ENCODE assay signal across 29 cellular contexts in genomic region chr17:80201446-80201845, GRCh38. TPM values are rescaled to one million over a fixed set of nuclear protein-coding genes. Genes with fewer than 3 reads are reported as not detected.
"Had no signal": no experiment of that assay in that cellular context is flagged by ENCODE, and none has a peak within 500 bp of the region (broad histone marks: within the 10 kb centered on the region; RNA-seq: fewer than 3 reads in every experiment).

No MANE protein-coding gene starts in this region.

- H3K27ac ChIP-seq: stomach, suprapubic skin, testis, thoracic aorta, thyroid gland, tibial artery, tibial nerve, transverse colon, upper lobe of left lung, upper lobe of right lung, uterus, vagina had no signal

- H3K9me3 ChIP-seq: stomach, suprapubic skin, testis, thoracic aorta, thyroid gland, tibial artery, tibial nerve, transverse colon, upper lobe of left lung, upper lobe of right lung, uterus, vagina had no signal

- H3K4me3 ChIP-seq: stomach, suprapubic skin, testis, thoracic aorta, thyroid gland, tibial artery, tibial nerve, transverse colon, upper lobe of left lung, upper lobe of right lung, uterus, vagina had no signal

- H3K9me3 Mint-ChIP-seq: stimulated activated effector memory CD8-positive, alpha-beta T cell treated with anti-CD3 and anti-CD28 coated beads, Interleukin-12 subunit alpha, Interleukin-12 subunit beta, amount 100 ng/mL, for 72 hours; stimulated activated memory B cell treated with anti-CD40 and anti-IgM and Interleukin-4, amounts not matched to agents 10 μg/mL and 1 μg/mL and 100 μg/mL, for 72 hours; stimulated activated naive B cell treated with anti-CD40 and anti-IgM and Interleukin-4, amounts not matched to agents 10 μg/mL and 1 μg/mL and 100 μg/mL, for 72 hours; stimulated activated naive CD8-positive, alpha-beta T cell treated with anti-CD3 and anti-CD28 coated beads, Interleukin-15, amount 100 ng/mL, for 72 hours; stimulated activated naive CD8-positive, alpha-beta T cell treated with anti-CD3 and anti-CD28 coated beads, Interleukin-15, Interleukin-2, amounts not matched to agents 100 ng/mL and 50 ng/mL, for 24 hours; type B pancreatic cell had no signal

- ATAC-seq: stimulated activated effector memory CD8-positive, alpha-beta T cell treated with anti-CD3 and anti-CD28 coated beads, Interleukin-12 subunit alpha, Interleukin-12 subunit beta, amount 100 ng/mL, for 72 hours; stimulated activated memory B cell treated with anti-CD40 and anti-IgM and Interleukin-4, amounts not matched to agents 10 μg/mL and 1 μg/mL and 100 μg/mL, for 72 hours; stimulated activated naive B cell treated with anti-CD40 and anti-IgM and Interleukin-4, amounts not matched to agents 10 μg/mL and 1 μg/mL and 100 μg/mL, for 72 hours; stimulated activated naive CD8-positive, alpha-beta T cell treated with anti-CD3 and anti-CD28 coated beads, Interleukin-15, amount 100 ng/mL, for 72 hours; stimulated activated naive CD8-positive, alpha-beta T cell treated with anti-CD3 and anti-CD28 coated beads, Interleukin-15, Interleukin-2, amounts not matched to agents 100 U/mL and 50 U/mL, for 24 hours; upper lobe of right lung had no signal

- H3K4me1 ChIP-seq: stomach, suprapubic skin, testis, thyroid gland, tibial artery, tibial nerve, transverse colon, upper lobe of left lung, upper lobe of right lung, uterus, vagina had no signal

- H3K36me3 ChIP-seq: stomach, thoracic aorta, thyroid gland, transverse colon, upper lobe of right lung, uterus, vagina had no signal

- FAIRE-seq: urothelium cell line had no signal

- H3K36me3 Mint-ChIP-seq: stimulated activated effector memory CD8-positive, alpha-beta T cell treated with anti-CD3 and anti-CD28 coated beads, Interleukin-12 subunit alpha, Interleukin-12 subunit beta, amount 100 ng/mL, for 72 hours; stimulated activated memory B cell treated with anti-CD40 and anti-IgM and Interleukin-4, amounts not matched to agents 10 μg/mL and 1 μg/mL and 100 μg/mL, for 72 hours; type B pancreatic cell had no signal

- H3K27ac Mint-ChIP-seq: stimulated activated effector memory CD8-positive, alpha-beta T cell treated with anti-CD3 and anti-CD28 coated beads, Interleukin-12 subunit alpha, Interleukin-12 subunit beta, amount 100 ng/mL, for 72 hours; stimulated activated memory B cell treated with anti-CD40 and anti-IgM and Interleukin-4, amounts not matched to agents 10 μg/mL and 1 μg/mL and 100 μg/mL, for 72 hours; stimulated activated naive B cell treated with anti-CD40 and anti-IgM and Interleukin-4, amounts not matched to agents 10 μg/mL and 1 μg/mL and 100 μg/mL, for 72 hours; stimulated activated naive CD8-positive, alpha-beta T cell treated with anti-CD3 and anti-CD28 coated beads, Interleukin-15, Interleukin-2, amounts not matched to agents 100 ng/mL and 50 ng/mL, for 24 hours; type B pancreatic cell had no signal

- H3K4me3 Mint-ChIP-seq: stimulated activated effector memory CD8-positive, alpha-beta T cell treated with anti-CD3 and anti-CD28 coated beads, Interleukin-12 subunit alpha, Interleukin-12 subunit beta, amount 100 ng/mL, for 72 hours; stimulated activated memory B cell treated with anti-CD40 and anti-IgM and Interleukin-4, amounts not matched to agents 10 μg/mL and 1 μg/mL and 100 μg/mL, for 72 hours; stimulated activated naive B cell treated with anti-CD40 and anti-IgM and Interleukin-4, amounts not matched to agents 10 μg/mL and 1 μg/mL and 100 μg/mL, for 72 hours; stimulated activated naive CD8-positive, alpha-beta T cell treated with anti-CD3 and anti-CD28 coated beads, Interleukin-15, amount 100 ng/mL, for 72 hours; stimulated activated naive CD8-positive, alpha-beta T cell treated with anti-CD3 and anti-CD28 coated beads, Interleukin-15, Interleukin-2, amounts not matched to agents 100 ng/mL and 50 ng/mL, for 24 hours; type B pancreatic cell had no signal

- H3K27me3 ChIP-seq: suprapubic skin, testis, thyroid gland, tibial nerve, transverse colon, upper lobe of left lung, upper lobe of right lung, uterus, vagina had no signal

- H3K27me3 Mint-ChIP-seq: stimulated activated naive B cell treated with anti-CD40 and anti-IgM and Interleukin-4, amounts not matched to agents 10 μg/mL and 1 μg/mL and 100 μg/mL, for 72 hours; stimulated activated naive CD8-positive, alpha-beta T cell treated with anti-CD3 and anti-CD28 coated beads, Interleukin-15, amount 100 ng/mL, for 72 hours; stimulated activated naive CD8-positive, alpha-beta T cell treated with anti-CD3 and anti-CD28 coated beads, Interleukin-15, Interleukin-2, amounts not matched to agents 100 ng/mL and 50 ng/mL, for 24 hours; type B pancreatic cell had no signal

- H3K4me1 Mint-ChIP-seq: stimulated activated memory B cell treated with anti-CD40 and anti-IgM and Interleukin-4, amounts not matched to agents 10 μg/mL and 1 μg/mL and 100 μg/mL, for 72 hours; stimulated activated naive B cell treated with anti-CD40 and anti-IgM and Interleukin-4, amounts not matched to agents 10 μg/mL and 1 μg/mL and 100 μg/mL, for 72 hours; stimulated activated naive CD8-positive, alpha-beta T cell treated with anti-CD3 and anti-CD28 coated beads, Interleukin-15, amount 100 ng/mL, for 72 hours had no signal

- DNase-seq: stimulated activated CD4-positive, alpha-beta T cell treated with anti-CD3 and anti-CD28 coated beads, Interleukin-2, amount 100 ng/mL, for 48 hours; stimulated activated CD4-positive, alpha-beta T cell treated with anti-CD3 and anti-CD28 coated beads, Interleukin-4, amount 100 ng/mL, for 1 hour; stimulated activated CD4-positive, alpha-beta T cell treated with anti-CD3 and anti-CD28 coated beads, Interleukin-4, amount 100 ng/mL, for 24 hours; stimulated activated CD4-positive, alpha-beta T cell treated with anti-CD3 and anti-CD28 coated beads, Interleukin-4, amount 100 ng/mL, for 4 hours; stimulated activated CD8-positive, alpha-beta memory T cell treated with anti-CD3 and anti-CD28 coated beads, Interleukin-4, amount 100 ng/mL, for 48 hours; stimulated activated naive B cell treated with anti-CD40 and anti-IgM and Interleukin-4, amounts not matched to agents 10 μg/mL and 1 μg/mL and 100 μg/mL, for 72 hours; stimulated activated naive CD4-positive, alpha-beta T cell; stimulated activated naive CD4-positive, alpha-beta T cell treated with Interleukin-2 at 50 U/mL for 16 hours; stimulated activated naive CD8-positive, alpha-beta T cell treated with anti-CD3 and anti-CD28 coated beads, Interleukin-15, amount 100 ng/mL, for 72 hours; stimulated activated naive CD8-positive, alpha-beta T cell treated with anti-CD3 and anti-CD28 coated beads, Interleukin-15, Interleukin-2, amounts not matched to agents 100 U/mL and 50 U/mL, for 24 hours; stomach; substantia nigra; testis; thyroid gland; tibial artery; transverse colon; trophoblast cell; upper lobe of right lung; uterus had no signal

RNA-seq across cellular contexts. Expression of gene CARD14, which starts 31.6 kb away (rescaled TPM):
- total RNA-seq: thoracic aorta had no signal
